12 cellular contexts compared by ENCODE assay signal in genomic region chr1:177975588-177976495, GRCh38. TPM values are rescaled to one million over a fixed set of nuclear protein-coding genes. Genes with fewer than 3 reads are reported as not detected.
DNase-seq lines count a peak whose midpoint lies in the region; ATAC-seq lines count a peak whose summit lies in the region.
"Had no signal": no experiment of that assay in that cellular context is flagged by ENCODE, and none has a peak within 500 bp of the region (broad histone marks: within the 10 kb centered on the region; RNA-seq: fewer than 3 reads in every experiment).

No MANE protein-coding gene starts in this region.

- H3K4me3 Mint-ChIP-seq in activated T-cell treated with anti-CD3 and anti-CD28 coated beads, Interleukin-2, amount 50 U/mL, for 72 hours, result no peak overlapping the region
- H3K4me3 Mint-ChIP-seq: activated naive CD8-positive, alpha-beta T cell treated with anti-CD3 and anti-CD28 coated beads for 36 hours; B cell had no signal

- peak; percentile 98 for DNase-seq in ACHN
- DNase-seq in HS-5 (ENCODE audit: low read depth), result peak; percentile 46
- peak; percentile 59 for DNase-seq in amniotic epithelial cell (ENCODE audit: low read depth)
- DNase-seq in glomerular visceral epithelial cell (ENCODE audit: extremely low spot score), result peak; percentile 96
- DNase-seq in COLO668 (lab: John Stamatoyannopoulos, UW; ENCODE audit: unreplicated experiment), result no peak
- no peak for DNase-seq in activated T-cell treated with anti-CD3 and anti-CD28 coated beads, Interleukin-2, amount 50 U/mL, for 72 hours
- DNase-seq in GM19238 (ENCODE audit: insufficient read length, low spot score), result no peak
- DNase-seq: activated naive CD8-positive, alpha-beta T cell treated with anti-CD3 and anti-CD28 coated beads for 36 hours; effector CD8-positive, alpha-beta T cell; NCI-H2029 treated with DMSO at 0.1 percent for 48 hours had no signal

- H3K27ac Mint-ChIP-seq in activated T-cell treated with anti-CD3 and anti-CD28 coated beads, Interleukin-2, amount 50 U/mL, for 72 hours, result no peak overlapping the region
- H3K27ac Mint-ChIP-seq: activated naive CD8-positive, alpha-beta T cell treated with anti-CD3 and anti-CD28 coated beads for 36 hours; B cell had no signal

- H3K36me3 Mint-ChIP-seq in activated T-cell treated with anti-CD3 and anti-CD28 coated beads, Interleukin-2, amount 50 U/mL, for 72 hours (ENCODE audit: insufficient read depth in 2 of 2), result peaks cover 0 to 1% of the 10 kb centered on the region in 2 donors
- H3K36me3 Mint-ChIP-seq: activated naive CD8-positive, alpha-beta T cell treated with anti-CD3 and anti-CD28 coated beads for 36 hours had no signal

- no peak for ATAC-seq in HG02870 (IDR thresholded peaks at IDR 0.05; ENCODE audit: unreplicated experiment)
- ATAC-seq in activated T-cell treated with anti-CD3 and anti-CD28 coated beads, Interleukin-2, amount 50 U/mL, for 72 hours (replicated peaks in 1 of 2), result no peak

- peaks cover 4 to 8% of the 10 kb centered on the region in 2 donors for H3K9me3 Mint-ChIP-seq in activated T-cell treated with anti-CD3 and anti-CD28 coated beads, Interleukin-2, amount 50 U/mL, for 72 hours
- H3K9me3 Mint-ChIP-seq: activated naive CD8-positive, alpha-beta T cell treated with anti-CD3 and anti-CD28 coated beads for 36 hours had no signal

- H3K4me1 Mint-ChIP-seq in activated T-cell treated with anti-CD3 and anti-CD28 coated beads, Interleukin-2, amount 50 U/mL, for 72 hours (ENCODE audit: low read depth), result no peaks in the 10 kb centered on the region
- H3K4me1 Mint-ChIP-seq: activated naive CD8-positive, alpha-beta T cell treated with anti-CD3 and anti-CD28 coated beads for 36 hours; B cell had no signal

- in situ Hi-C loops in ACHN (cut with HindIII; ENCODE audit: low pct_ligation_motif_present, low pct_unique_long_range_greater_than_20kb, low sequenced_read_pairs), result no loop called here

- no peaks in the 10 kb centered on the region for H3K27me3 Mint-ChIP-seq in activated T-cell treated with anti-CD3 and anti-CD28 coated beads, Interleukin-2, amount 50 U/mL, for 72 hours (ENCODE audit: low read depth)
- H3K27me3 Mint-ChIP-seq: activated naive CD8-positive, alpha-beta T cell treated with anti-CD3 and anti-CD28 coated beads for 36 hours had no signal

RNA-seq across cellular contexts. Expression of gene SEC16B, which starts 6.0 kb away (rescaled TPM):
- total RNA-seq in activated T-cell treated with anti-CD3 and anti-CD28 coated beads, Interleukin-2, amount 50 U/mL, for 72 hours, result not detected
- total RNA-seq: activated naive CD8-positive, alpha-beta T cell treated with anti-CD3 and anti-CD28 coated beads for 36 hours had no signal

Comparison
In these comparisons a context has a peak if more than half of its experiments do, and no peak if none do; other contexts are left out.
1. DNase-seq: peak in ACHN (single experiment), HS-5 (single experiment), amniotic epithelial cell (single experiment) and glomerular visceral epithelial cell (single experiment); none in COLO668 (single experiment), activated T-cell treated with anti-CD3 and anti-CD28 coated beads, Interleukin-2, amount 50 U/mL, for 72 hours (0 of 2) and GM19238 (single experiment).